Comparison of ENCODE assay signal across 1 cellular context in the genomic region with DNA sequence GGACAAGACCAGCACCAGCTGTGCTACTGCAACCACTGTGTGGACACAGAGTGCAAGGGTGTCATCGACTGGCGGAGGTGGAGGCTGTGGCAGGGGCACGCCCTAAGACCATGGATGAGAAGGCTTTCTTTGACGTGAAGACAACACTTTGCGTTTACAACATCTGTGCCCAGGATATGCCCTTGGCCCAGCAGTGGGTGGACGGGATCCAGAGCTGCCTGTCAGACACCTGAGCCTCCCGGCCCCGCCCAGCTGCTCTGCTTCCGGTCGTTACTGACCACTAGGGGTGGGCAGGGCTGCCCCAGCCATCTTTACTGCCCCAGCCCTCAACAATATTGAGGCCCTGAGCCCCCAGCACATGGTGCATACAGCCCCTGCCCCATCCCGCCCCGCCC.
TF ChIP-seq lines count a peak whose summit lies in the region.

No MANE protein-coding gene starts in this region.

TF ChIP-seq in HepG2, 621 proteins besides CTCF, POLR2A, EP300 and RAD21:
- no peak for TF ChIP-seq HDAC6 (IDR thresholded peaks at IDR 0.05; ENCODE audit: low read depth, low read length)
- peak; percentile 36; the same call in 1 of the 2 replicates for TF ChIP-seq GABPB1 (CRISPR knock-in tag; IDR thresholded peaks at IDR 0.05)
